In the genomic region with DNA sequence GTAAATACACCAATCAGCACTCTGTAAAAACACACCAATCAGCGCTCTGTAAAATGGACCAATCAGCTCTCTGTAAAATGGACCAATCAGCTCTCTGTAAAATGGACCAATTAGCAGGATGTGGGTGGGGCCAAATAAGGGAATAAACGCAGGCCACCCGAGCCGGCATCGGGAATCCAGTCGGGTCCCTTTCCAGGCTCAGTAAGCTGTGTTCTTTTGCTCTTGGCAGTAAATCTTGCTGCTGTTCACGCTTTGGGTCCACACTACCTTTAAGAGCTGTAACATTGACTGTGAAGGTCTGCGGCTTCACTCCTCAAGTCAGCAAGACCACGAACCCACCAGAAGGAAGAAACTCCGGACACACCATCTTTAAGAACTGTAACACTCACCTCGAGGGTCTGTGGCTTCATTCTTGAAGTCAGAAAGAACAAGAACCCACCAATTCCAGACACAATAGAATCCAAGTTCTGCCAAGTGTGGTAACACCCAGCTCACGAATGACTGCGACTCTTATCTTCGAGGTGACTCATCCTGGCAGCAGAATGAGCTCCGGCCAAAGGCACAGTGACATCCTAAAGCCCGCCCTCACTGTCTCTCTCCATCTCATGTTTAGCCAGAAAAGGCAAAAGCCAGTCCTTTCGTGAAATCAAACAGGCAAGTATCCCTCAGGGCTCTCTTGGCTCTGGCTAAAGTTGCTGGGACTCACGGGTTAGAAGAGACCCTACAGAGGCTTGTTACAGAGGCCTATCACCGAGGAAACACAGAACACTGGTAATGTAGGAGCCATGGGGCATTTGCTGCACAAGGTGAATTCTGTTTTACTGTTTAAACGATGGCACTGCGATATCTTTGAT, we compare ENCODE assay signal across 1 cellular context.
A peak's percentile ranks its signal among the peaks of the same experiment; 100 is the strongest.
TF ChIP-seq lines count a peak whose summit lies in the region.

No MANE protein-coding gene starts in this region.

TF ChIP-seq in K562, 482 proteins besides CTCF, POLR2A, EP300 and RAD21 (continued from another document):
- TF ChIP-seq MBD1 (CRISPR knock-in tag; IDR thresholded peaks at IDR 0.05), result no peak
- TF ChIP-seq ZNF316 (IDR thresholded peaks at IDR 0.05), result 0 out of 2 replicates have a peak, but pooled peaks have one; percentile 5
- peak; percentile 95 for TF ChIP-seq JUND (IDR thresholded peaks at IDR 0.05; ENCODE audit: borderline replicate concordance, low read depth, low read length)
- TF ChIP-seq JUND (tag; IDR thresholded peaks at IDR 0.05; ENCODE audit: borderline replicate concordance, low read depth, low read length), result peak; percentile 95
- TF ChIP-seq SRF (CRISPR knock-in tag; IDR thresholded peaks at IDR 0.05), result peak in 1 of 2 experiments; percentile 85; a peak in 2 of 4 replicates
- 0 out of 2 replicates have a peak, but pooled peaks have one; percentile 18 for TF ChIP-seq DPF2 (IDR thresholded peaks at IDR 0.05)
- TF ChIP-seq MAZ (CRISPR knock-in tag; conservative IDR thresholded peaks at IDR 0.05 in 1 of 2, IDR thresholded peaks at IDR 0.05 in 1 of 2), result 0 out of 4 replicates have a peak, but pooled peaks of 1 of the 2 experiments have one; percentile 18
- TF ChIP-seq FOS (IDR thresholded peaks at IDR 0.05; ENCODE audit: extremely low read depth, insufficient read length), result peak; percentile 28
- no peak for TF ChIP-seq KLF16 (IDR thresholded peaks at IDR 0.05)
- TF ChIP-seq NFRKB (IDR thresholded peaks at IDR 0.05; ENCODE audit: low read depth), result no peak
- TF ChIP-seq JUNB (CRISPR knock-in tag; conservative IDR thresholded peaks at IDR 0.05), result peak; percentile 40; the same call in 1 of the 2 replicates
- peak; percentile 49 for TF ChIP-seq ARID1B (IDR thresholded peaks at IDR 0.05)
- TF ChIP-seq, protein P1, sequence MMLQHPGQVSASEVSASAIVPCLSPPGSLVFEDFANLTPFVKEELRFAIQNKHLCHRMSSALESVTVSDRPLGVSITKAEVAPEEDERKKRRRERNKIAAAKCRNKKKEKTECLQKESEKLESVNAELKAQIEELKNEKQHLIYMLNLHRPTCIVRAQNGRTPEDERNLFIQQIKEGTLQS (IDR thresholded peaks at IDR 0.05), result peak; percentile 87
- TF ChIP-seq, protein P1 (CRISPR knock-in tag; conservative IDR thresholded peaks at IDR 0.05), result 0 out of 2 replicates have a peak, but pooled peaks have one; percentile 53
- TF ChIP-seq, protein P2, sequence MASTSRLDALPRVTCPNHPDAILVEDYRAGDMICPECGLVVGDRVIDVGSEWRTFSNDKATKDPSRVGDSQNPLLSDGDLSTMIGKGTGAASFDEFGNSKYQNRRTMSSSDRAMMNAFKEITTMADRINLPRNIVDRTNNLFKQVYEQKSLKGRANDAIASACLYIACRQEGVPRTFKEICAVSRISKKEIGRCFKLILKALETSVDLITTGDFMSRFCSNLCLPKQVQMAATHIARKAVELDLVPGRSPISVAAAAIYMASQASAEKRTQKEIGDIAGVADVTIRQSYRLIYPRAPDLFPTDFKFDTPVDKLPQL (IDR thresholded peaks at IDR 0.05; ENCODE audit: extremely low read depth, insufficient read length), result no peak
- TF ChIP-seq FOSL1 (tag; conservative IDR thresholded peaks at IDR 0.05), result peak; percentile 98
- no peak for TF ChIP-seq ATF1 (CRISPR knock-in tag; IDR thresholded peaks at IDR 0.05)
- peak; percentile 26; the same call in 1 of the 2 replicates for TF ChIP-seq ATF1 (tag; IDR thresholded peaks at IDR 0.05)
- TF ChIP-seq, protein P3, sequence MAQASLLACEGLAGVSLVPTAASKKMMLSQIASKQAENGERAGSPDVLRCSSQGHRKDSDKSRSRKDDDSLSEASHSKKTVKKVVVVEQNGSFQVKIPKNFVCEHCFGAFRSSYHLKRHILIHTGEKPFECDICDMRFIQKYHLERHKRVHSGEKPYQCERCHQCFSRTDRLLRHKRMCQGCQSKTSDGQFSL (CRISPR knock-in tag; IDR thresholded peaks at IDR 0.05), result no peak
- TF ChIP-seq, protein P3 (tag; IDR thresholded peaks at IDR 0.05), result no peak
- TF ChIP-seq, protein P4, sequence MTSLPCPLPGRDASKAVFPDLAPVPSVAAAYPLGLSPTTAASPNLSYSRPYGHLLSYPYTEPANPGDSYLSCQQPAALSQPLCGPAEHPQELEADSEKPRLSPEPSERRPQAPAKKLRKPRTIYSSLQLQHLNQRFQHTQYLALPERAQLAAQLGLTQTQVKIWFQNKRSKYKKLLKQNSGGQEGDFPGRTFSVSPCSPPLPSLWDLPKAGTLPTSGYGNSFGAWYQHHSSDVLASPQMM (CRISPR knock-in tag; IDR thresholded peaks at IDR 0.05), result no peak
- peak; percentile 38; the same call in 1 of the 2 replicates for TF ChIP-seq SMARCE1 (IDR thresholded peaks at IDR 0.05)
